In the genomic region with DNA sequence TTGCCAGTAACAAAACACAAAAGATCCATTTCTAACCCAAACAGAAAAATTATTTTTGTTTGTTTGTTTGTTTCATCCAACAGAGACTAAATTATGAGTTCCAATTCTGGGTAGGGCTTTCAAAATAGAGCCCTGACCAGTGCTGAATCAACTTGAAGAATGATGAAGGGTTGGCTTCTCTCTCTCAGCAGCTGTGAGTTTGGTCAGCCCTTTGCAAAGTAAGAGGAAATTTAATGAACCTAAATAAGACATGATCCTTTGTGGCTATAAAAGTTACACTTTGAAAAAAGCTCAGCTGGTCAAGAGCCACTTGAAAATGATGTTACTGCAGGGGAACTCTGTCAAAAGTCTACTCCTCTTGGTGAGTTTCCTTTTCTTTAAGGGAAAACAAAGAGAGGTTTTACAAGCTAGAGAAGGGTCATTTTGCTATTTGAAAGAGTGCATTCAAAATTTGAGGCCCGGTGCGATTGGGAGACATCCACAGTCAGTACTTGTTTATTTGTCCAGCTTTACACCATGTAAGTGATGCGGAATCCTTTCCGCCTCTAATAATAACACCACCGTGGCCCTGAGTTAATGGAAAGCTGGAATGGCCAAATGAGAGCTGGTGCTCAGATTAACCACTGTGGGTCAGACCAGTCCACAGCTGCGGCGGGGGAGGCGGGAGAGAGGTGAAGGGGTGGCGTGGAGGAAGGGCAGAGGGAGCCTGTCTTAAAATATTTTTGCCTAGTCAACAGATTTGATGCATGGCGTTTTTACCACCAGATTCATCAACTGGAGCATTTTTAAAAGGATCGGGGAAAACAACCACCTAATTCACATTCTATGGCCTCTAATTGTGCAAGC, we compare ENCODE assay signal across 21 cellular contexts.
DNase-seq lines count a peak whose midpoint lies in the region; ATAC-seq, FAIRE-seq and TF ChIP-seq lines count a peak whose summit lies in the region.
"Had no signal": no experiment of that assay in that cellular context is flagged by ENCODE, and none has a peak within 500 bp of the region (broad histone marks: within the 10 kb centered on the region; RNA-seq: fewer than 3 reads in every experiment).

No MANE protein-coding gene starts in this region.

- H3K4me3 ChIP-seq in WERI-Rb-1 (ENCODE audit: low read depth, low read length) (peak overlapping the region; percentile 49), kidney (ENCODE audit: low read length in 2 of 2) (peak overlapping the region; percentile 40 to 55), skeletal muscle tissue (ENCODE audit: low read length in 3 of 3) (peak overlapping the region; percentile 25 to 52 (median 51))
- H3K4me3 ChIP-seq: MG63, mucosa of descending colon, thyroid gland had no signal

- H3K4me1 ChIP-seq in kidney (ENCODE audit: control insufficient read depth in 1 of 2, insufficient read depth in 1 of 2, low read depth in 1 of 2, low read length in 2 of 2) (peaks cover 3 to 13% of the 10 kb centered on the region in 2 donors), skeletal muscle tissue (ENCODE audit: control insufficient read depth in 3 of 3, insufficient read depth in 3 of 3, low read length in 3 of 3) (peaks cover 19 to 22% (median 20%) of the 10 kb centered on the region in 3 donors)
- H3K4me1 ChIP-seq: thyroid gland had no signal

- ATAC-seq in HG02642 (IDR thresholded peaks at IDR 0.05; ENCODE audit: poor library complexity, unreplicated experiment) (no peak), HG03342 (IDR thresholded peaks at IDR 0.05; ENCODE audit: unreplicated experiment) (no peak)
- ATAC-seq: activated naive CD4-positive, alpha-beta T cell treated with anti-CD3 and anti-CD28 coated beads, Interleukin-2, amount 50 U/mL, for 72 hours; Panc1 had no signal

- no peak overlapping the region for H3K9ac ChIP-seq in kidney (ENCODE audit: low read length in 2 of 2)
- H3K9ac ChIP-seq in skeletal muscle tissue (ENCODE audit: low read depth in 1 of 3, low read length in 3 of 3) = peak overlapping the region; percentile 57 to 73 (median 61)

- FAIRE-seq in kidney (lab: Jason Lieb, UNC) (no peak), GM19239 (lab: Jason Lieb, UNC) (no peak)
- FAIRE-seq: A204.1, endometrium had no signal

- H3K36me3 ChIP-seq in WERI-Rb-1 (no peaks in the 10 kb centered on the region), kidney (ENCODE audit: control insufficient read depth in 1 of 2, insufficient read depth in 2 of 2, low read length in 2 of 2) (no peaks in the 10 kb centered on the region), skeletal muscle tissue (ENCODE audit: control insufficient read depth in 3 of 3, insufficient read depth in 3 of 3, low read length in 3 of 3) (no peaks in the 10 kb centered on the region)
- H3K36me3 ChIP-seq: MG63, thyroid gland had no signal

- DNase-seq in DMS79 treated with DMSO at 0.1 percent for 48 hours (lab: John Stamatoyannopoulos, UW) (peak; percentile 45), DMS79 (lab: John Stamatoyannopoulos, UW) (no peak), WERI-Rb-1 (peak; percentile 73), kidney (peak; percentile 75), GM19239 (ENCODE audit: insufficient read length, low spot score) (no peak)
- DNase-seq: activated CD4-positive, CD25-positive, alpha-beta regulatory T cell; foreskin melanocyte; GF-D8; MG63; NCI-H226; stimulated activated CD8-positive, alpha-beta memory T cell treated with anti-CD3 and anti-CD28 coated beads, Interleukin-4, amount 100 ng/mL, for 48 hours; SW 1271; thyroid gland had no signal

- intact Hi-C loops in kidney (cut with DNase I) = no loop called here

- H3K27ac ChIP-seq in WERI-Rb-1 (peak overlapping the region; percentile 35), kidney (ENCODE audit: low read depth in 2 of 2, low read length in 2 of 2) (peak overlapping the region in 1 of 2 donors; percentile 24), skeletal muscle tissue (ENCODE audit: low read depth, low read length) (peak overlapping the region; percentile 87)
- H3K27ac ChIP-seq: thyroid gland had no signal

- TF ChIP-seq CTCF in WERI-Rb-1 (IDR thresholded peaks at IDR 0.05; ENCODE audit: low read depth, low read length) = no peak
- TF ChIP-seq CTCF in kidney (IDR thresholded peaks at IDR 0.05; ENCODE audit: borderline replicate concordance, extremely low read depth, insufficient read depth) = peak; percentile 32

- H3K9me3 ChIP-seq in WERI-Rb-1 (ENCODE audit: severe bottlenecking) (no peaks in the 10 kb centered on the region), kidney (ENCODE audit: control insufficient read depth in 1 of 2, low read length in 2 of 2) (no peaks in the 10 kb centered on the region), skeletal muscle tissue (ENCODE audit: control insufficient read depth in 3 of 3, low read length in 3 of 3) (no peaks in the 10 kb centered on the region)
- H3K9me3 ChIP-seq: MG63, mucosa of descending colon, thyroid gland had no signal

- H3K27me3 ChIP-seq in WERI-Rb-1 (ENCODE audit: insufficient read depth, low read depth, severe bottlenecking) = no peaks in the 10 kb centered on the region
- H3K27me3 ChIP-seq in skeletal muscle tissue (ENCODE audit: control insufficient read depth in 3 of 3, insufficient read depth in 3 of 3, low read length in 3 of 3) = no peaks in the 10 kb centered on the region
- H3K27me3 ChIP-seq: MG63, thyroid gland had no signal

Comparison
In these comparisons a context has a peak if more than half of its experiments do, and no peak if none do; other contexts are left out.
1. DNase-seq: peak in DMS79 treated with DMSO at 0.1 percent for 48 hours (single experiment), WERI-Rb-1 (single experiment) and kidney (single experiment); none in DMS79 (single experiment) and GM19239 (single experiment).
2. H3K9ac ChIP-seq: peak in skeletal muscle tissue (3 of 3); none in kidney (0 of 2).
3. Peak in every context shown above with its lines, with median percentiles within 50 percentile points of each other: H3K4me3 ChIP-seq.